In genomic region chr12:6451348-6452244, GRCh38 we compare ENCODE assay signal across 8 cellular contexts. TPM values are rescaled to one million over a fixed set of nuclear protein-coding genes. Genes with fewer than 3 reads are reported as not detected.
DNase-seq lines count a peak whose midpoint lies in the region; ATAC-seq and TF ChIP-seq lines count a peak whose summit lies in the region.

Gene TAPBPL, plus strand, starts transcription at chr12:6452042. Its CDS starts 207 bp downstream, at chr12:6452249.

- H3K27me3 ChIP-seq in effector memory CD4-positive, alpha-beta T cell (replicated peaks; ENCODE audit: control insufficient read depth, insufficient read depth, low read length, poor library complexity, severe bottlenecking) = no peaks in the 10 kb centered on the region

- no peaks in the 10 kb centered on the region for H3K9me3 ChIP-seq in effector memory CD4-positive, alpha-beta T cell (ENCODE audit: control insufficient read depth, low read length)

- no peaks in the 10 kb centered on the region for H3K9me3 Mint-ChIP-seq in activated CD8-positive, alpha-beta T cell treated with anti-CD3 and anti-CD28 coated beads, Interleukin-2, amount 10 ng/mL, durations not matched to agents 7 days and 5 days (ENCODE audit: insufficient read depth)

- H3K36me3 Mint-ChIP-seq in activated CD8-positive, alpha-beta T cell treated with anti-CD3 and anti-CD28 coated beads, Interleukin-2, amount 10 ng/mL, durations not matched to agents 7 days and 5 days (ENCODE audit: low read depth) = peaks cover 84% of the 10 kb centered on the region

- peak within 1 kb of the TSS; percentile 99 for H3K4me3 Mint-ChIP-seq in activated CD8-positive, alpha-beta T cell treated with anti-CD3 and anti-CD28 coated beads, Interleukin-2, amount 10 ng/mL, durations not matched to agents 7 days and 5 days

- peaks cover 36% of the 10 kb centered on the region for H3K4me1 ChIP-seq in effector memory CD4-positive, alpha-beta T cell (ENCODE audit: control insufficient read depth, insufficient read depth, low read length, poor library complexity, severe bottlenecking)

- H3K36me3 ChIP-seq in effector memory CD4-positive, alpha-beta T cell (ENCODE audit: control insufficient read depth, insufficient read depth, low read length) = peaks cover 20% of the 10 kb centered on the region

- POLR2A ChIA-PET in AG04449 (lab: Yijun Ruan, JAX) = interaction anchor here (0.8 to 3.1 kb wide), 7 partner anchors 11 to 128 kb away, joined by 3 to 31 read pairs (median 4); partner anchors contain the start of genes GAPDH and VAMP1
- POLR2A ChIA-PET in activated CD8-positive, alpha-beta T cell treated with anti-CD3 and anti-CD28 coated beads, Interleukin-2, amount 10 ng/mL, durations not matched to agents 7 days and 5 days (lab: Charles Lee) = interaction anchor here (0.7 to 5.3 kb wide), 11 partner anchors 10 to 116 kb away, joined by 3 to 103 read pairs (median 15); partner anchors contain the start of genes MRPL51 and VAMP1

- peak within 1 kb of the TSS; percentile 75 for H3K4me3 ChIP-seq in AG04449 (ENCODE audit: low read depth, low read length)
- H3K4me3 ChIP-seq in effector memory CD4-positive, alpha-beta T cell (ENCODE audit: insufficient read depth, low read depth, low read length, poor library complexity, severe bottlenecking) = peak within 1 kb of the TSS; percentile 94

- peak within 1 kb of the TSS; percentile 99 for H3K27ac Mint-ChIP-seq in activated CD8-positive, alpha-beta T cell treated with anti-CD3 and anti-CD28 coated beads, Interleukin-2, amount 10 ng/mL, durations not matched to agents 7 days and 5 days

- H3K27ac ChIP-seq in effector memory CD4-positive, alpha-beta T cell (ENCODE audit: insufficient read depth, low read length, poor library complexity, severe bottlenecking) = peak within 1 kb of the TSS; percentile 95

- CTCF ChIA-PET in AG04449 (lab: Yijun Ruan, JAX) = interaction anchor here (0.6 to 8.6 kb wide), 12 partner anchors 10 to 257 kb away, joined by 3 to 97 read pairs (median 4); partner anchors contain the start of gene VAMP1
- CTCF ChIA-PET in activated CD8-positive, alpha-beta T cell treated with anti-CD3 and anti-CD28 coated beads, Interleukin-2, amount 10 ng/mL, durations not matched to agents 7 days and 5 days (lab: Charles Lee) = interaction anchor here (0.5 to 4.1 kb wide), 14 partner anchors 8 to 129 kb away, joined by 3 to 52 read pairs (median 4); partner anchors contain the start of gene MRPL51

- DNase-seq in AG04449 (ENCODE audit: low read depth, low spot score) (peak; percentile 24), NCI-H774 (lab: John Stamatoyannopoulos, UW) (peak; percentile 90), lung microvascular endothelial cell (ENCODE audit: low read depth in 2 of 2) (peak; percentile 87 to 97)
- DNase-seq in activated CD8-positive, alpha-beta T cell treated with anti-CD3 and anti-CD28 coated beads, Interleukin-2, amount 10 ng/mL, durations not matched to agents 7 days and 5 days = peak; percentile 88
- peak; percentile 77 to 80 (median 78) for DNase-seq in effector memory CD4-positive, alpha-beta T cell
- DNase-seq in stimulated activated CD4-positive, alpha-beta T cell treated with anti-CD3 and anti-CD28 coated beads, TNF-alpha, amount 100 ng/mL, for 4 hours (ENCODE audit: low read depth in 3 of 3) = peak in 2 of 3 experiments; percentile 56 to 66

- TF ChIP-seq CTCF in AG04449 (IDR thresholded peaks at IDR 0.05; ENCODE audit: insufficient read depth, low read length, missing control alignments) = no peak

- H3K4me1 Mint-ChIP-seq in activated CD8-positive, alpha-beta T cell treated with anti-CD3 and anti-CD28 coated beads, Interleukin-2, amount 10 ng/mL, durations not matched to agents 7 days and 5 days (ENCODE audit: low read depth) = peaks cover 78% of the 10 kb centered on the region

- ATAC-seq in GM18909 (IDR thresholded peaks at IDR 0.05; ENCODE audit: poor library complexity, unreplicated experiment) = peak; percentile 75
- peak; percentile 50 for ATAC-seq in HG03439 (IDR thresholded peaks at IDR 0.05; ENCODE audit: unreplicated experiment)
- ATAC-seq in activated CD8-positive, alpha-beta T cell treated with anti-CD3 and anti-CD28 coated beads, Interleukin-2, amount 10 ng/mL, durations not matched to agents 7 days and 5 days = peak; percentile 85

- no peaks in the 10 kb centered on the region for H3K27me3 Mint-ChIP-seq in activated CD8-positive, alpha-beta T cell treated with anti-CD3 and anti-CD28 coated beads, Interleukin-2, amount 10 ng/mL, durations not matched to agents 7 days and 5 days (ENCODE audit: low read depth)

RNA-seq across cellular contexts. Expression of gene TAPBPL, which starts in this region (rescaled TPM):
- total RNA-seq in activated CD8-positive, alpha-beta T cell treated with anti-CD3 and anti-CD28 coated beads, Interleukin-2, amount 10 ng/mL, durations not matched to agents 7 days and 5 days = 10 to 100 TPM; 31.2 to 32.5 TPM
- total RNA-seq in lung microvascular endothelial cell = 6.5 and 19.6 TPM in 2 replicates

Comparison
In these comparisons a context has a peak if more than half of its experiments do, and no peak if none do; other contexts are left out.
1. Peak in every context shown above with its lines: DNase-seq, ATAC-seq, H3K4me3 ChIP-seq and H3K27ac ChIP-seq.
2. DNase-seq: peak in every context shown above with its lines; median percentile 92 in lung microvascular endothelial cell; 90 in NCI-H774; 88 in activated CD8-positive, alpha-beta T cell treated with anti-CD3 and anti-CD28 coated beads, Interleukin-2, amount 10 ng/mL, durations not matched to agents 7 days and 5 days; 78 in effector memory CD4-positive, alpha-beta T cell; 61 in stimulated activated CD4-positive, alpha-beta T cell treated with anti-CD3 and anti-CD28 coated beads, TNF-alpha, amount 100 ng/mL, for 4 hours; 24 in AG04449.